15 cellular contexts compared by ENCODE assay signal in the genomic region with DNA sequence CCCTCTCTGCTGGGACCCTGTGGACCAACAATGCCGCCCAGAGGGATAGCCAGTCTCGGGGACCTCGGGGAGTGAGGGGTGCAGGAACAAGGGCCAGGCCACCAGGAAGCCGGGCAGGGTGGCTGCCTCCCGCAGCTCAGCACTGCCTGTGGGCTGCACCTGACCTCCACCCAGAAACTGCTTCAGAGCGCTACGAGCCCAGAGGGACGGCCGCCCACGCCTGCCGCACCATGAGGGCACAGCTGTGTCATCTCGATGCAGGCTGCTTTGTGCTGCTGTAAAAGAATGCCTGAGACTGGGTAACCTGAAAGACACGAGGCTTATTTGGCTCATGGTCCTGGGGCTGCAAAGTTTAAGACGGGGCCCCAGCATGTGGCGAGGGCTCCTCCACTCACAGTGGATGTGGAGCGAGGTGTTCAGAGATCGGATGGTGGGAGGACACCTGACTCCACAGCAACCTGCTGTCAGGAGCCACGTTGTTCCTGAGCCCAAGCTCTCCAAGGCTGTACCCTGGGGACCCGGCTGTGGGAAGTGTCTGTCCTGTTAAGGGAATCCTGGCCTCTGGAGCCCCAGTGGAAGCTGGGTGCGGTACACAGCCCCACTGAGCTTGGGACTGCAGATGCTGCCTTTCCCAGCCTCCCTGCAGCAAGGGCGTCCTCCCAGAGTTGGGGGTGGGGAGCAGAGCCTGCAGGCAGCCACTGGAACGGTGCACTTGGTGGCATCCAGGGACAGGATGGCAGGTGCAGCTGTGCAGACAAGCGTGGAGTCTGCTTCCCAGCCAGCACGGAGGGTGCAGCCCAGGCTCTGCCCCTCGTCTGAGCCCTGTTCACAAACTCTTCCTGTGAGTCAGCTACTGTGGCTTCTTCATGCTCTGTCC. TPM values are rescaled to one million over a fixed set of nuclear protein-coding genes. Genes with fewer than 3 reads are reported as not detected.
DNase-seq lines count a peak whose midpoint lies in the region; ATAC-seq and TF ChIP-seq lines count a peak whose summit lies in the region.
"Had no signal": no experiment of that assay in that cellular context is flagged by ENCODE, and none has a peak within 500 bp of the region (broad histone marks: within the 10 kb centered on the region; RNA-seq: fewer than 3 reads in every experiment).

No MANE protein-coding gene starts in this region.

- peaks cover 22 to 100% (median 93%) of the 10 kb centered on the region in 11 experiments; a peak in 21 of 22 replicates for H4K20me1 ChIP-seq in BLaER1 treated with 17β-estradiol and CSF1 and Interleukin-3, amounts not matched to agents 10 nM and 100 nM
- no peaks in the 10 kb centered on the region for H4K20me1 ChIP-seq in HCT116 (ENCODE audit: insufficient read depth)

- H3K36me3 ChIP-seq in BLaER1 treated with 17β-estradiol and CSF1 and Interleukin-3, amounts not matched to agents 10 nM and 100 nM, result peaks cover 45 to 84% (median 52%) of the 10 kb centered on the region in 11 experiments
- peaks cover 12 to 17% of the 10 kb centered on the region in 2 experiments; a peak in 3 of 4 replicates for H3K36me3 ChIP-seq in HCT116 (ENCODE audit: control insufficient read depth in 1 of 2, insufficient read depth in 2 of 2, low read length in 2 of 2)

- intact Hi-C loops in HCT116 (cut with micrococcal nuclease), result no loop called here

- TF ChIP-seq CTCF in HCT116 (IDR thresholded peaks at IDR 0.05 in 2 of 3, conservative IDR thresholded peaks at IDR 0.05 in 1 of 3; ENCODE audit: borderline replicate concordance in 1 of 3, insufficient read depth in 1 of 3, low read depth in 2 of 3, low read length in 2 of 3), result no peak
- TF ChIP-seq CTCF in RWPE1 (conservative IDR thresholded peaks at IDR 0.05; ENCODE audit: low read depth), result no peak

- no peaks in the 10 kb centered on the region for H3K9me2 ChIP-seq in HCT116 (ENCODE audit: insufficient read depth)

- no TSS peak for BruUV-seq in HCT116 (replicated peaks; lab: Mats Ljungman, UMichigan)

- no peak for TF ChIP-seq RAD21 in HCT116 (IDR thresholded peaks at IDR 0.05; ENCODE audit: low read depth)

- H3K4me3 ChIP-seq in BLaER1 treated with 17β-estradiol and CSF1 and Interleukin-3, amounts not matched to agents 10 nM and 100 nM, result peak overlapping the region in 3 of 10 experiments; percentile 1 to 31 (median 28); a peak in 3 of 20 replicates
- no peak overlapping the region for H3K4me3 ChIP-seq in HCT116 (replicated peaks in 1 of 2; ENCODE audit: low read depth in 1 of 2, low read length in 2 of 2)
- H3K4me3 ChIP-seq: HAP-1, thyroid gland had no signal

- no peaks in the 10 kb centered on the region for H3K79me2 ChIP-seq in HCT116 (ENCODE audit: insufficient read depth, low read length)

- peak; percentile 19 for ATAC-seq in HCT116
- no peak for ATAC-seq in HG03280 (IDR thresholded peaks at IDR 0.05; ENCODE audit: unreplicated experiment)

- CTCF ChIA-PET in HCT116 (lab: Charles Lee), result no interaction called here
- CTCF ChIA-PET in RWPE1 (lab: Yijun Ruan, JAX), result interaction anchor here (0.7 kb wide), 1 partner anchor 210 kb away, joined by 3 read pairs; no protein-coding TSS in a partner anchor

- H3K4me1 ChIP-seq in BLaER1 treated with 17β-estradiol and CSF1 and Interleukin-3, amounts not matched to agents 10 nM and 100 nM, result peaks cover 25 to 50% (median 39%) of the 10 kb centered on the region in 10 experiments
- no peaks in the 10 kb centered on the region for H3K4me1 ChIP-seq in HCT116 (ENCODE audit: control insufficient read depth in 1 of 2, insufficient read depth in 2 of 2, low read length in 2 of 2)
- H3K4me1 ChIP-seq: HAP-1, thyroid gland had no signal

- peak overlapping the region in 6 of 11 experiments; percentile 11 to 67 (median 46); a peak in 8 of 22 replicates for H3K9ac ChIP-seq in BLaER1 treated with 17β-estradiol and CSF1 and Interleukin-3, amounts not matched to agents 10 nM and 100 nM
- H3K9ac ChIP-seq in HCT116 (ENCODE audit: low read length), result no peak overlapping the region

- H3K27ac ChIP-seq in BLaER1 treated with 17β-estradiol and CSF1 and Interleukin-3, amounts not matched to agents 10 nM and 100 nM, result peak overlapping the region in 4 of 11 experiments; percentile 23 to 53 (median 36); a peak in 6 of 22 replicates
- H3K27ac ChIP-seq in HCT116 (ENCODE audit: low read depth, low read length) (no peak overlapping the region), RWPE1 (peak overlapping the region; percentile 66)
- H3K27ac ChIP-seq: thyroid gland, WERI-Rb-1 had no signal

- RAD21 ChIA-PET in HCT116 (lab: Charles Lee; ENCODE audit: low non-redundant PET in 1 of 2, low total read pairs in 2 of 2, uncharacterized antibody in 2 of 2, unreplicated experiment in 2 of 2), result no interaction called here

- H3K4me2 ChIP-seq in BLaER1 treated with 17β-estradiol and CSF1 and Interleukin-3, amounts not matched to agents 10 nM and 100 nM, result peak overlapping the region; percentile 43 to 94 (median 79)
- no peak overlapping the region for H3K4me2 ChIP-seq in HCT116 (ENCODE audit: low read length)

- H3K27me3 ChIP-seq in BLaER1 treated with 17β-estradiol and CSF1 and Interleukin-3, amounts not matched to agents 10 nM and 100 nM, result no peaks in the 10 kb centered on the region
- no peaks in the 10 kb centered on the region for H3K27me3 ChIP-seq in HCT116 (ENCODE audit: insufficient read depth, low read length)
- H3K27me3 ChIP-seq: thyroid gland had no signal

- TF ChIP-seq POLR2A in HCT116 (IDR thresholded peaks at IDR 0.05; ENCODE audit: borderline replicate concordance, extremely low read depth, insufficient read depth, insufficient read length), result no peak

- POLR2A ChIA-PET in HCT116 (lab: Charles Lee), result no interaction called here
- POLR2A ChIA-PET in RWPE1 (lab: Yijun Ruan, JAX; ENCODE audit: low non-redundant PET), result no interaction called here

- H3K9me3 ChIP-seq in BLaER1 treated with 17β-estradiol and CSF1 and Interleukin-3, amounts not matched to agents 10 nM and 100 nM (replicated peaks in 1 of 11), result no peaks in the 10 kb centered on the region
- H3K9me3 ChIP-seq in HCT116 (ENCODE audit: control insufficient read depth in 1 of 2, insufficient read depth in 1 of 2, low read depth in 1 of 2, low read length in 2 of 2), result no peaks in the 10 kb centered on the region
- H3K9me3 ChIP-seq: HAP-1, thyroid gland had no signal

- no peak overlapping the region for H2AFZ ChIP-seq in HCT116 (ENCODE audit: low read depth, low read length, poor library complexity, severe bottlenecking)

- DNase-seq in HCT116 (ENCODE audit: low read depth, low spot score) (no peak), RWPE1 (ENCODE audit: low spot score) (no peak), non-pigmented ciliary epithelial cell (ENCODE audit: low read depth) (peak; percentile 9), SK-N-DZ (ENCODE audit: low spot score) (no peak), amniotic stem cell (lab: John Stamatoyannopoulos, UW) (no peak)
- no peak for DNase-seq in activated naive CD4-positive, alpha-beta T cell treated with Interleukin-2 at 50 U/mL for 16 hours
- DNase-seq: activated effector memory CD4-positive, alpha-beta T cell treated with Interleukin-2 at 50 U/mL for 16 hours; AML-193; NCI-H1105 treated with DMSO at 0.1 percent for 48 hours; stimulated activated CD4-positive, alpha-beta T cell treated with anti-CD3 and anti-CD28 coated beads, Interleukin-4, amount 100 ng/mL, for 1 hour; thyroid gland; WERI-Rb-1 had no signal

TF ChIP-seq in HCT116, 20 proteins besides CTCF, POLR2A, EP300 and RAD21 (continues in another document):
- TF ChIP-seq JUND (IDR thresholded peaks at IDR 0.05) (no peak), CEBPB (IDR thresholded peaks at IDR 0.05; ENCODE audit: low read depth) (no peak), SP1 (IDR thresholded peaks at IDR 0.05; ENCODE audit: low read depth) (no peak), FOSL1 (IDR thresholded peaks at IDR 0.05; ENCODE audit: low read depth) (no peak), SIN3A (IDR thresholded peaks at IDR 0.05; ENCODE audit: low read depth) (no peak), SRF (IDR thresholded peaks at IDR 0.05; ENCODE audit: low read depth) (no peak)
- TF ChIP-seq, protein P1, sequence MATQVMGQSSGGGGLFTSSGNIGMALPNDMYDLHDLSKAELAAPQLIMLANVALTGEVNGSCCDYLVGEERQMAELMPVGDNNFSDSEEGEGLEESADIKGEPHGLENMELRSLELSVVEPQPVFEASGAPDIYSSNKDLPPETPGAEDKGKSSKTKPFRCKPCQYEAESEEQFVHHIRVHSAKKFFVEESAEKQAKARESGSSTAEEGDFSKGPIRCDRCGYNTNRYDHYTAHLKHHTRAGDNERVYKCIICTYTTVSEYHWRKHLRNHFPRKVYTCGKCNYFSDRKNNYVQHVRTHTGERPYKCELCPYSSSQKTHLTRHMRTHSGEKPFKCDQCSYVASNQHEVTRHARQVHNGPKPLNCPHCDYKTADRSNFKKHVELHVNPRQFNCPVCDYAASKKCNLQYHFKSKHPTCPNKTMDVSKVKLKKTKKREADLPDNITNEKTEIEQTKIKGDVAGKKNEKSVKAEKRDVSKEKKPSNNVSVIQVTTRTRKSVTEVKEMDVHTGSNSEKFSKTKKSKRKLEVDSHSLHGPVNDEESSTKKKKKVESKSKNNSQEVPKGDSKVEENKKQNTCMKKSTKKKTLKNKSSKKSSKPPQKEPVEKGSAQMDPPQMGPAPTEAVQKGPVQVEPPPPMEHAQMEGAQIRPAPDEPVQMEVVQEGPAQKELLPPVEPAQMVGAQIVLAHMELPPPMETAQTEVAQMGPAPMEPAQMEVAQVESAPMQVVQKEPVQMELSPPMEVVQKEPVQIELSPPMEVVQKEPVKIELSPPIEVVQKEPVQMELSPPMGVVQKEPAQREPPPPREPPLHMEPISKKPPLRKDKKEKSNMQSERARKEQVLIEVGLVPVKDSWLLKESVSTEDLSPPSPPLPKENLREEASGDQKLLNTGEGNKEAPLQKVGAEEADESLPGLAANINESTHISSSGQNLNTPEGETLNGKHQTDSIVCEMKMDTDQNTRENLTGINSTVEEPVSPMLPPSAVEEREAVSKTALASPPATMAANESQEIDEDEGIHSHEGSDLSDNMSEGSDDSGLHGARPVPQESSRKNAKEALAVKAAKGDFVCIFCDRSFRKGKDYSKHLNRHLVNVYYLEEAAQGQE (IDR thresholded peaks at IDR 0.05; ENCODE audit: low read depth), result no peak
- TF ChIP-seq, protein P2, sequence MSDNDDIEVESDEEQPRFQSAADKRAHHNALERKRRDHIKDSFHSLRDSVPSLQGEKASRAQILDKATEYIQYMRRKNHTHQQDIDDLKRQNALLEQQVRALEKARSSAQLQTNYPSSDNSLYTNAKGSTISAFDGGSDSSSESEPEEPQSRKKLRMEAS (IDR thresholded peaks at IDR 0.05), result no peak

RNA-seq across cellular contexts. Expression of a gene that starts 11.8 kb away (rescaled TPM):
- 17.0 TPM for total RNA-seq in HCT116 (2021; ENCODE audit: unreplicated experiment)
- polyA plus RNA-seq in HCT116 (2012), result 7.7 and 8.7 TPM in 2 replicates
- 2.6 and 2.8 TPM in 2 replicates for polyA plus RNA-seq in SK-N-DZ (2014; cell fraction: cytosol; rRNA removed)
- polyA plus RNA-seq in SK-N-DZ (2014; cell fraction: nucleus; rRNA removed), result 55.7 and 56.0 TPM in 2 replicates

RNA-seq across cellular contexts. Expression of a gene that starts 30.0 kb away (rescaled TPM):
- total RNA-seq in HCT116 (2021; ENCODE audit: unreplicated experiment), result 54.6 TPM
- polyA plus RNA-seq in HCT116 (2012), result 33.0 and 35.4 TPM in 2 replicates
- polyA plus RNA-seq in SK-N-DZ (2014; cell fraction: cytosol; rRNA removed), result 42.9 and 45.0 TPM in 2 replicates
- 93.2 and 155 TPM in 2 replicates for polyA plus RNA-seq in SK-N-DZ (2014; cell fraction: nucleus; rRNA removed)

RNA-seq across cellular contexts. Expression of a gene that starts 30.1 kb away (rescaled TPM):
- total RNA-seq in HCT116 (2021; ENCODE audit: unreplicated experiment), result 45.0 TPM
- polyA plus RNA-seq in HCT116 (2012), result 18.0 and 29.3 TPM in 2 replicates
- 73.1 and 86.6 TPM in 2 replicates for polyA plus RNA-seq in SK-N-DZ (2014; cell fraction: cytosol; rRNA removed)
- 115 and 119 TPM in 2 replicates for polyA plus RNA-seq in SK-N-DZ (2014; cell fraction: nucleus; rRNA removed)
